In the genomic region with DNA sequence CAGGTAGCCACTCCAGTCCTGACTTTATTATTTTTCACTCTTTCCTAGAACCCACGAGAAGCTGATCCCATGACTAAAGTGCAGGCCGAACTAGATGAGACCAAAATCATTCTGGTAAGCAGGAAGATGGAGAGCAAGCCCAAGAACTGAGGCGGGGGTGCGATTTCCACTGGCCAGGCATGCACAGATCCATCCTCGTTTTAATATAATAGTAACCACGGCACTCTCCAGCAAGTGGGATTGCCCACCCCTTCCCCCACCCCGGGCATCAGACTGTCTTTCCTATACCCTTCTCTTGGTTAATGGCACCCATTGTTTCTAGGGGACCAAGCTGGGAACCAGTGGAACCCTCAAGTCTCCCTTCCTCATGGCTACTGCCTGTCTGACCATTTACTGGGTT, we compare ENCODE assay signal across 23 cellular contexts. TPM values are rescaled to one million over a fixed set of nuclear protein-coding genes. Genes with fewer than 3 reads are reported as not detected.
"Had no signal": no experiment of that assay in that cellular context is flagged by ENCODE, and none has a peak within 500 bp of the region (broad histone marks: within the 10 kb centered on the region; RNA-seq: fewer than 3 reads in every experiment).

No MANE protein-coding gene starts in this region.

- ATAC-seq: HepG2 had no signal

- H3K4me3 ChIP-seq: MG63 had no signal

- H3K27me3 ChIP-seq: MG63 had no signal

- H3K4me2 ChIP-seq: SK-N-SH had no signal

- H3K9me3 ChIP-seq: MG63, SK-N-SH had no signal

- DNase-seq: IMR-90, Karpas-422, KG1, MG63, NCI-H1092, NCI-H1105 treated with DMSO at 0.1 percent for 48 hours, NCI-H1436, NCI-H187, NCI-H2029, NCI-H2081 treated with DMSO at 0.1 percent for 48 hours, NCI-H2171, NCI-H226, NCI-H446, NCI-H510A, NCI-H524 treated with DMSO at 0.1 percent for 48 hours, NCI-H69, NCI-H774, RPMI8226, SHP77, SK-N-SH had no signal

RNA-seq across cellular contexts. Expression of a gene that starts 18.8 kb away (rescaled TPM):
- total RNA-seq: HepG2, HT1080, SK-MEL-5 had no signal
- polyA plus RNA-seq: HepG2 had no signal
